24 cellular contexts compared by ENCODE assay signal in genomic region chr5:6748142-6748541, GRCh38.
"Had no signal": no experiment of that assay in that cellular context is flagged by ENCODE, and none has a peak within 500 bp of the region (broad histone marks: within the 10 kb centered on the region; RNA-seq: fewer than 3 reads in every experiment).

No MANE protein-coding gene starts in this region.

- H3K27ac ChIP-seq: brain microvascular endothelial cell, coronary artery, lower lobe of right lung, right atrium auricular region, skin epidermis, suprapubic skin had no signal

- H3K27ac Mint-ChIP-seq: activated naive CD8-positive, alpha-beta T cell treated with anti-CD3 and anti-CD28 coated beads, Interleukin-2, amount 50 U/mL, for 24 hours; mesothelial cell of epicardium; natural killer cell treated with Interleukin-12 subunit alpha and Interleukin-12 subunit beta and Interleukin-15 and Interleukin-18, amount 100 ng/mL, for 72 hours; progenitor cell of endocrine pancreas had no signal

- H3K4me1 ChIP-seq: lower lobe of right lung had no signal

- H3K9me3 Mint-ChIP-seq: activated naive CD8-positive, alpha-beta T cell treated with anti-CD3 and anti-CD28 coated beads, Interleukin-2, amount 50 U/mL, for 24 hours; central memory CD8-positive, alpha-beta T cell; mesothelial cell of epicardium; natural killer cell treated with Interleukin-12 subunit alpha and Interleukin-12 subunit beta and Interleukin-15 and Interleukin-18, amount 100 ng/mL, for 72 hours; stimulated activated naive CD8-positive, alpha-beta T cell treated with anti-CD3 and anti-CD28 coated beads, Interleukin-15, amount 100 ng/mL, for 72 hours had no signal

- H3K27me3 Mint-ChIP-seq: activated naive CD8-positive, alpha-beta T cell treated with anti-CD3 and anti-CD28 coated beads, Interleukin-2, amount 50 U/mL, for 24 hours; central memory CD8-positive, alpha-beta T cell; natural killer cell treated with Interleukin-12 subunit alpha and Interleukin-12 subunit beta and Interleukin-15 and Interleukin-18, amount 100 ng/mL, for 72 hours; progenitor cell of endocrine pancreas; stimulated activated naive CD8-positive, alpha-beta T cell treated with anti-CD3 and anti-CD28 coated beads, Interleukin-15, amount 100 ng/mL, for 72 hours had no signal

- H3K4me3 ChIP-seq: coronary artery, lower lobe of right lung, right atrium auricular region, skin epidermis, suprapubic skin had no signal

- DNase-seq: activated naive CD4-positive, alpha-beta T cell treated with Interleukin-2 at 50 U/mL for 16 hours; activated naive CD8-positive, alpha-beta T cell treated with anti-CD3 and anti-CD28 coated beads, Interleukin-2, amount 50 U/mL, for 24 hours; anterior cingulate cortex; brain microvascular endothelial cell; erythroblast; foreskin melanocyte; glutamatergic neuron; hippocampal formation; islet precursor cell; left colon; lower lobe of right lung; stimulated activated CD4-positive, alpha-beta T cell treated with anti-CD3 and anti-CD28 coated beads, Interleukin-15, amount 100 ng/mL, for 24 hours; stimulated activated CD4-positive, alpha-beta T cell treated with anti-CD3 and anti-CD28 coated beads, Interleukin-4, amount 100 ng/mL, for 1 hour; stimulated activated naive CD8-positive, alpha-beta T cell treated with anti-CD3 and anti-CD28 coated beads, Interleukin-15, amount 100 ng/mL, for 72 hours; T-helper 1 cell; T1000 had no signal

- H3K4me1 Mint-ChIP-seq: mesothelial cell of epicardium had no signal

- H3K9me3 ChIP-seq: lower lobe of right lung, right atrium auricular region, suprapubic skin had no signal

- H3K4me3 Mint-ChIP-seq: activated naive CD8-positive, alpha-beta T cell treated with anti-CD3 and anti-CD28 coated beads, Interleukin-2, amount 50 U/mL, for 24 hours; central memory CD8-positive, alpha-beta T cell; mesothelial cell of epicardium; natural killer cell treated with Interleukin-12 subunit alpha and Interleukin-12 subunit beta and Interleukin-15 and Interleukin-18, amount 100 ng/mL, for 72 hours; stimulated activated naive CD8-positive, alpha-beta T cell treated with anti-CD3 and anti-CD28 coated beads, Interleukin-15, amount 100 ng/mL, for 72 hours had no signal

- H3K27me3 ChIP-seq: brain microvascular endothelial cell, right atrium auricular region, suprapubic skin had no signal
